8 cellular contexts compared by ENCODE assay signal in the genomic region with DNA sequence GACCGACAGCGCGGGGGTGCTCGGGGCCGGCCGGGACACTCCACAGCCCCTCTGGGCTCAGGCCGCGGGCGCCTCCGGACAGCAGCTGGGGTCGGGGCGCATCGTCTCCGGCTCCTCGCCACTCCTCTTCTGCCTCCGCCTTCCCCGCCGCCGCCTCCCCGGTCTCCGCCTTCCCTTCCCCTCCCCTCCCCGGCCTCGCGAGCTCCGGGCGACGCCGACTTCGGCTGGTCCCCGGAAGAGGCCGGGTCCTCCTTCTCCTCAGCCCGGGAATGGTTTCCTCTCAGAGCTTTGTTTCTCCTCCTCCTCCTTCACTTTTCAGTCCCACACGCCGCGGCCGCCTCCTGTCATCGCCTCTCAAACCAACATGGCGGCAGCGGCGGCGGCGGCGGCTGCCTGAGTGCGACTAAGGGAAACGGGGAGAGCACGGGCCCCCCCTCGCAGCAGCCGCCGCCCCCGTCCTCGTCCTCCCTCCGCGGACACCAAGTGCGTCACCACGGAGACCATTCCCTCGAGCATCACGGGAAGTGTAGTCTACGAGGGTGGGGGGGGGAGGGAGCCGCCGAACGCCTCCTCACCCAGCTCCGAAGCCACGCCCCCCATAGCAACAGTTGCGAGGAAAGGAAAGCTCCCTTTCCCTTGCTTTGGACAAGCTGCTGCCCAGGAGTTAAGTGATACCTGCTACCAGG. TPM values are rescaled to one million over a fixed set of nuclear protein-coding genes. Genes with fewer than 3 reads are reported as not detected.
DNase-seq lines count a peak whose midpoint lies in the region; ATAC-seq and TF ChIP-seq lines count a peak whose summit lies in the region.

A gene with protein sequence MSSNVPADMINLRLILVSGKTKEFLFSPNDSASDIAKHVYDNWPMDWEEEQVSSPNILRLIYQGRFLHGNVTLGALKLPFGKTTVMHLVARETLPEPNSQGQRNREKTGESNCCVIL (minus strand): TSS at position 405 of the 686 bp plus-strand sequence. CDS start 1,079 bp downstream, outside the sequence.

- TF ChIP-seq CTCF in CD4-positive, alpha-beta T cell (IDR thresholded peaks at IDR 0.05): no peak
- TF ChIP-seq CTCF in liver (IDR thresholded peaks at IDR 0.05; ENCODE audit: low read depth, low read length, missing input control): no peak

- no peaks in the 10 kb centered on the region for H3K36me3 ChIP-seq in liver (ENCODE audit: control insufficient read depth in 4 of 4, insufficient read depth in 3 of 4, low read depth in 1 of 4, low read length in 3 of 4)

- no peaks in the 10 kb centered on the region for H3K9me3 Mint-ChIP-seq in CD4-positive, alpha-beta T cell
- no peaks in the 10 kb centered on the region for H3K9me3 Mint-ChIP-seq in activated CD4-positive, alpha-beta memory T cell treated with anti-CD3 and anti-CD28 coated beads for 36 hours

- peak; percentile 89 to 94 (median 92) for DNase-seq in CD4-positive, alpha-beta T cell
- DNase-seq in NCI-H82 treated with DMSO at 0.1 percent for 48 hours (lab: John Stamatoyannopoulos, UW; ENCODE audit: unreplicated experiment) (peak; percentile 92), dermis microvascular lymphatic vessel endothelial cell (ENCODE audit: low read depth in 2 of 2) (peak; percentile 93 to 98)
- peak; percentile 97 for DNase-seq in activated CD4-positive, alpha-beta memory T cell treated with anti-CD3 and anti-CD28 coated beads for 36 hours
- DNase-seq in stimulated activated CD4-positive, alpha-beta T cell treated with anti-CD3 and anti-CD28 coated beads, Interleukin-4, amount 100 ng/mL, for 1 hour: peak; percentile 94

- H3K9me3 ChIP-seq in CD4-positive, alpha-beta T cell (ENCODE audit: control insufficient read depth, low read length): no peaks in the 10 kb centered on the region
- H3K9me3 ChIP-seq in liver (ENCODE audit: control insufficient read depth in 4 of 4, low read length in 3 of 4): no peaks in the 10 kb centered on the region

- TF ChIP-seq RAD21 in liver (IDR thresholded peaks at IDR 0.05): peak; percentile 25 to 48

- H3K4me3 Mint-ChIP-seq in CD4-positive, alpha-beta T cell: peak within 1 kb of the TSS; percentile 99
- peak within 1 kb of the TSS; percentile 90 for H3K4me3 Mint-ChIP-seq in activated CD4-positive, alpha-beta memory T cell treated with anti-CD3 and anti-CD28 coated beads for 36 hours

- peak within 1 kb of the TSS; percentile 81 to 90 (median 85) for H3K4me3 ChIP-seq in liver (ENCODE audit: low read depth in 1 of 3, low read length in 3 of 3)

- H3K36me3 Mint-ChIP-seq in CD4-positive, alpha-beta T cell (ENCODE audit: low read depth): peaks cover 22% of the 10 kb centered on the region
- peaks cover 10% of the 10 kb centered on the region for H3K36me3 Mint-ChIP-seq in activated CD4-positive, alpha-beta memory T cell treated with anti-CD3 and anti-CD28 coated beads for 36 hours

- H3K9ac ChIP-seq in liver (ENCODE audit: low read depth in 1 of 2, low read length in 2 of 2): peak within 1 kb of the TSS; percentile 91 to 98

- WGBS in liver: under 1% methylated on average over 64 of the region's 64 CpGs

- CTCF ChIA-PET in CD4-positive, alpha-beta T cell (lab: Charles Lee): interaction anchor here (0.9 to 2.3 kb wide), 4 partner anchors 74 to 265 kb away, joined by 4 to 7 read pairs (median 4); no protein-coding TSS in a partner anchor
- CTCF ChIA-PET in activated CD4-positive, alpha-beta memory T cell treated with anti-CD3 and anti-CD28 coated beads for 36 hours (lab: Charles Lee): interaction anchor here (0.9 to 14.3 kb wide), 5 partner anchors 9 to 263 kb away, joined by 3 to 151 read pairs (median 7); no protein-coding TSS in a partner anchor

- peak; percentile 87 for ATAC-seq in CD4-positive, alpha-beta T cell (ENCODE audit: poor library complexity)
- ATAC-seq in GM19452 (IDR thresholded peaks at IDR 0.05; ENCODE audit: unreplicated experiment) (peak; percentile 85), HG03575 (IDR thresholded peaks at IDR 0.05; ENCODE audit: extremely low read depth, insufficient number of reproducible peaks, low FRiP score, unreplicated experiment) (peak; percentile 41)

- H3K27ac Mint-ChIP-seq in CD4-positive, alpha-beta T cell: peak within 1 kb of the TSS; percentile 86
- H3K27ac Mint-ChIP-seq in activated CD4-positive, alpha-beta memory T cell treated with anti-CD3 and anti-CD28 coated beads for 36 hours: peak within 1 kb of the TSS; percentile 98

- H3K27me3 ChIP-seq in CD4-positive, alpha-beta T cell (ENCODE audit: control insufficient read depth, insufficient read depth, low read length): no peaks in the 10 kb centered on the region
- no peaks in the 10 kb centered on the region for H3K27me3 ChIP-seq in liver (ENCODE audit: control insufficient read depth in 4 of 4, insufficient read depth in 4 of 4, low read length in 3 of 4)

- POLR2A ChIA-PET in CD4-positive, alpha-beta T cell (lab: Charles Lee): interaction anchor here (0.8 to 7.9 kb wide), 33 partner anchors 9 to 767 kb away, joined by 3 to 184 read pairs (median 4); a partner anchor contains a TSS
- POLR2A ChIA-PET in activated CD4-positive, alpha-beta memory T cell treated with anti-CD3 and anti-CD28 coated beads for 36 hours (lab: Charles Lee): interaction anchor here (0.9 to 2.2 kb wide), 9 partner anchors 31 to 615 kb away, joined by 3 to 10 read pairs (median 4); a partner anchor contains a TSS

- H3K4me1 ChIP-seq in liver (ENCODE audit: control insufficient read depth in 4 of 4, insufficient read depth in 4 of 4, low read length in 3 of 4): peaks cover 0 to 16% (median 8%) of the 10 kb centered on the region in 4 donors

- H3K27ac ChIP-seq in CD4-positive, alpha-beta T cell (ENCODE audit: low read depth, low read length): peak within 1 kb of the TSS; percentile 92
- H3K27ac ChIP-seq in liver (ENCODE audit: low read depth in 1 of 2, low read length in 2 of 2): peak within 1 kb of the TSS; percentile 100

- intact Hi-C loops in CD4-positive, alpha-beta T cell (cut with DNase I, micrococcal nuclease): loop anchor here (1.0 to 10.0 kb wide), 5 partner anchors 82 to 767 kb away; a partner anchor contains a TSS
- intact Hi-C loops in activated CD4-positive, alpha-beta memory T cell treated with anti-CD3 and anti-CD28 coated beads for 36 hours (cut with micrococcal nuclease): loop anchor here (1.0 to 5.0 kb wide), 8 partner anchors 32 to 614 kb away; a partner anchor contains a TSS

- H3K27me3 Mint-ChIP-seq in CD4-positive, alpha-beta T cell: no peaks in the 10 kb centered on the region
- H3K27me3 Mint-ChIP-seq in activated CD4-positive, alpha-beta memory T cell treated with anti-CD3 and anti-CD28 coated beads for 36 hours: no peaks in the 10 kb centered on the region

- H3K4me1 Mint-ChIP-seq in CD4-positive, alpha-beta T cell (ENCODE audit: low read depth): peaks cover 20% of the 10 kb centered on the region
- peaks cover 46% of the 10 kb centered on the region for H3K4me1 Mint-ChIP-seq in activated CD4-positive, alpha-beta memory T cell treated with anti-CD3 and anti-CD28 coated beads for 36 hours (ENCODE audit: low read depth)

TF ChIP-seq in liver, 16 proteins besides CTCF, POLR2A, EP300 and RAD21 (continues in another document):
- TF ChIP-seq NR2F2 (IDR thresholded peaks at IDR 0.05): no peak
- TF ChIP-seq SP1 (IDR thresholded peaks at IDR 0.05): peak; percentile 69
- TF ChIP-seq, protein P1, sequence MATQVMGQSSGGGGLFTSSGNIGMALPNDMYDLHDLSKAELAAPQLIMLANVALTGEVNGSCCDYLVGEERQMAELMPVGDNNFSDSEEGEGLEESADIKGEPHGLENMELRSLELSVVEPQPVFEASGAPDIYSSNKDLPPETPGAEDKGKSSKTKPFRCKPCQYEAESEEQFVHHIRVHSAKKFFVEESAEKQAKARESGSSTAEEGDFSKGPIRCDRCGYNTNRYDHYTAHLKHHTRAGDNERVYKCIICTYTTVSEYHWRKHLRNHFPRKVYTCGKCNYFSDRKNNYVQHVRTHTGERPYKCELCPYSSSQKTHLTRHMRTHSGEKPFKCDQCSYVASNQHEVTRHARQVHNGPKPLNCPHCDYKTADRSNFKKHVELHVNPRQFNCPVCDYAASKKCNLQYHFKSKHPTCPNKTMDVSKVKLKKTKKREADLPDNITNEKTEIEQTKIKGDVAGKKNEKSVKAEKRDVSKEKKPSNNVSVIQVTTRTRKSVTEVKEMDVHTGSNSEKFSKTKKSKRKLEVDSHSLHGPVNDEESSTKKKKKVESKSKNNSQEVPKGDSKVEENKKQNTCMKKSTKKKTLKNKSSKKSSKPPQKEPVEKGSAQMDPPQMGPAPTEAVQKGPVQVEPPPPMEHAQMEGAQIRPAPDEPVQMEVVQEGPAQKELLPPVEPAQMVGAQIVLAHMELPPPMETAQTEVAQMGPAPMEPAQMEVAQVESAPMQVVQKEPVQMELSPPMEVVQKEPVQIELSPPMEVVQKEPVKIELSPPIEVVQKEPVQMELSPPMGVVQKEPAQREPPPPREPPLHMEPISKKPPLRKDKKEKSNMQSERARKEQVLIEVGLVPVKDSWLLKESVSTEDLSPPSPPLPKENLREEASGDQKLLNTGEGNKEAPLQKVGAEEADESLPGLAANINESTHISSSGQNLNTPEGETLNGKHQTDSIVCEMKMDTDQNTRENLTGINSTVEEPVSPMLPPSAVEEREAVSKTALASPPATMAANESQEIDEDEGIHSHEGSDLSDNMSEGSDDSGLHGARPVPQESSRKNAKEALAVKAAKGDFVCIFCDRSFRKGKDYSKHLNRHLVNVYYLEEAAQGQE (IDR thresholded peaks at IDR 0.05): peak; percentile 93
- TF ChIP-seq YY1 (IDR thresholded peaks at IDR 0.05): peak; percentile 98
- TF ChIP-seq EGR1 (IDR thresholded peaks at IDR 0.05; ENCODE audit: low read depth in 2 of 2): peak; percentile 85 to 96
- TF ChIP-seq, protein P2, sequence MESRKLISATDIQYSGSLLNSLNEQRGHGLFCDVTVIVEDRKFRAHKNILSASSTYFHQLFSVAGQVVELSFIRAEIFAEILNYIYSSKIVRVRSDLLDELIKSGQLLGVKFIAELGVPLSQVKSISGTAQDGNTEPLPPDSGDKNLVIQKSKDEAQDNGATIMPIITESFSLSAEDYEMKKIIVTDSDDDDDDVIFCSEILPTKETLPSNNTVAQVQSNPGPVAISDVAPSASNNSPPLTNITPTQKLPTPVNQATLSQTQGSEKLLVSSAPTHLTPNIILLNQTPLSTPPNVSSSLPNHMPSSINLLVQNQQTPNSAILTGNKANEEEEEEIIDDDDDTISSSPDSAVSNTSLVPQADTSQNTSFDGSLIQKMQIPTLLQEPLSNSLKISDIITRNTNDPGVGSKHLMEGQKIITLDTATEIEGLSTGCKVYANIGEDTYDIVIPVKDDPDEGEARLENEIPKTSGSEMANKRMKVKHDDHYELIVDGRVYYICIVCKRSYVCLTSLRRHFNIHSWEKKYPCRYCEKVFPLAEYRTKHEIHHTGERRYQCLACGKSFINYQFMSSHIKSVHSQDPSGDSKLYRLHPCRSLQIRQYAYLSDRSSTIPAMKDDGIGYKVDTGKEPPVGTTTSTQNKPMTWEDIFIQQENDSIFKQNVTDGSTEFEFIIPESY (IDR thresholded peaks at IDR 0.05): peak; percentile 86
- TF ChIP-seq TAF1 (conservative IDR thresholded peaks at IDR 0.05): peak; percentile 96

RNA-seq across cellular contexts. Expression of the gene that starts here (rescaled TPM):
- 10 to 100 TPM; 39.5 to 41.9 TPM for total RNA-seq in CD4-positive, alpha-beta T cell
- total RNA-seq in activated CD4-positive, alpha-beta memory T cell treated with anti-CD3 and anti-CD28 coated beads for 36 hours: 10 to 100 TPM; 15.3 to 15.5 TPM
- 11.0 and 15.2 TPM in 2 replicates for total RNA-seq in dermis microvascular lymphatic vessel endothelial cell
- total RNA-seq in liver: 10 to 100 TPM; 15.7 to 21.3 TPM
- 10 to 100 TPM; 13.9 to 16.1 TPM for polyA plus RNA-seq in liver

Comparison
In these comparisons a context has a peak if more than half of its experiments do, and no peak if none do; other contexts are left out.
1. Peak in every context shown above with its lines: DNase-seq, ATAC-seq, H3K4me3 ChIP-seq and H3K27ac ChIP-seq.